Comparison of ENCODE assay signal across 1 cellular context in genomic region chr5:171951218-171951617, GRCh38.
TF ChIP-seq lines count a peak whose summit lies in the region.

No MANE protein-coding gene starts in this region.

TF ChIP-seq in HEK293, 187 proteins besides CTCF, POLR2A, EP300 and RAD21 (continued from another document):
- TF ChIP-seq ZBTB44 (tag by site-specific recombination; IDR thresholded peaks at IDR 0.05) = no peak
- TF ChIP-seq ZNF121 (tag by site-specific recombination; IDR thresholded peaks at IDR 0.05) = peak; percentile 96
- no peak for TF ChIP-seq GLIS1 (tag by site-specific recombination; IDR thresholded peaks at IDR 0.05)
